ENCODE assay signal across 1 cellular context in the genomic region with DNA sequence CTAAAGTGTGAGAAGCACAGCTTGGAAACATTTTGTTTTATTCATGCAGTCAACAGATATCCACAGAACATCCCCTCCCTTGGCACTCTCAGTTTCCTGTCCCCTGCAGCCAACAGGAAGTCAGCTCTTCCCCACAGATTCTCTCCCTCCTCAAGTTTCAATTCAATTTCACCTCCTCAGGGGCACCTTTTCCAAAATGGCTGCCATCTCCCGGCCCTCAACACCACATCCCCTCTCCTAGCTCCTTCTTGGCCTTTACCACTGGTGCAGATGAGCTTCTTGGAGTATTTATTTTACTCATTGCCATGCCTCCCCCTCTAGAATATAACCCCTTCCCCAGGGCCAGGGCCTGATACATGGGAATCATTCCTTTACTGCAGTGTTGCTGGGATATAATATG.
TF ChIP-seq lines count a peak whose summit lies in the region.

No MANE protein-coding gene starts in this region.

TF ChIP-seq in H1, 55 proteins besides CTCF, POLR2A, EP300 and RAD21:
- TF ChIP-seq YY1 (IDR thresholded peaks at IDR 0.05; ENCODE audit: low read depth, low read length) (peak; percentile 65), CEBPB (IDR thresholded peaks at IDR 0.05; ENCODE audit: low read depth, low read length) (no peak)
